In the genomic region with DNA sequence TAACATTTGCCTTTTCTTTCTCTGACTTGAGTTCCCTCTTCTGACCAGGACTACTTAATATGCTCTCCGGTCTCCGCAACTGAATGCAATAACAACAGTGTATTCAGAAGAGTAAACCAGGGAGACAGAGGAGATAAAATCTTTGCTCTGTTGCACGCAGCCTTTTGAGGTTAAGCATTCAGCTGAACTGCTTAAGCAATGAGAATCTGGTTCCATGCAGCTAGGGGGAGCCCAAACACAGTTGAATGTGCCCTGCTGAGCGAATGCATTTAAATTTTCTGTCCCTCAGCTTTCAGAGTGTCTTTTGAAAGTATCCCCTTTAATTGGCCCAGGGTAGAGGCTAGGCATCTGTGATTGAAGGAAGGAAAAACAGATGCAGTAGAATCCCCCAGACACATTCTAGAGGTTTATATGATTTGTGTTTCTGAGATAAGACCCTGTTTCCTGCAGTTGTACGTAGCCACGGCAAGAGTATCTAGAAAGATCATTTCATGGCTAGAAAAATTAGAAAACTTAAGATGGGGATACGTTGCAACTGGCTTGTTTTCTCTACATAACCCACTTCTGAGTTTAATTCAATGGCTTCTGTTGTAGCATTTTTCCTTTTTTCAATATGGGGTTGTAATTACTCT, we compare ENCODE assay signal across 1 cellular context.
TF ChIP-seq lines count a peak whose summit lies in the region.

No MANE protein-coding gene starts in this region.

TF ChIP-seq in Ishikawa, 13 proteins besides CTCF, POLR2A, EP300 and RAD21 (continued from another document):
- TF ChIP-seq, protein P1, sequence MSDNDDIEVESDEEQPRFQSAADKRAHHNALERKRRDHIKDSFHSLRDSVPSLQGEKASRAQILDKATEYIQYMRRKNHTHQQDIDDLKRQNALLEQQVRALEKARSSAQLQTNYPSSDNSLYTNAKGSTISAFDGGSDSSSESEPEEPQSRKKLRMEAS (IDR thresholded peaks at IDR 0.05): no peak
- TF ChIP-seq ZBTB7A (IDR thresholded peaks at IDR 0.05; ENCODE audit: low read depth): no peak
TF ChIP-seq in Ishikawa: peak in this region for 0.
